Comparison of ENCODE assay signal across 2 cellular contexts in the genomic region with DNA sequence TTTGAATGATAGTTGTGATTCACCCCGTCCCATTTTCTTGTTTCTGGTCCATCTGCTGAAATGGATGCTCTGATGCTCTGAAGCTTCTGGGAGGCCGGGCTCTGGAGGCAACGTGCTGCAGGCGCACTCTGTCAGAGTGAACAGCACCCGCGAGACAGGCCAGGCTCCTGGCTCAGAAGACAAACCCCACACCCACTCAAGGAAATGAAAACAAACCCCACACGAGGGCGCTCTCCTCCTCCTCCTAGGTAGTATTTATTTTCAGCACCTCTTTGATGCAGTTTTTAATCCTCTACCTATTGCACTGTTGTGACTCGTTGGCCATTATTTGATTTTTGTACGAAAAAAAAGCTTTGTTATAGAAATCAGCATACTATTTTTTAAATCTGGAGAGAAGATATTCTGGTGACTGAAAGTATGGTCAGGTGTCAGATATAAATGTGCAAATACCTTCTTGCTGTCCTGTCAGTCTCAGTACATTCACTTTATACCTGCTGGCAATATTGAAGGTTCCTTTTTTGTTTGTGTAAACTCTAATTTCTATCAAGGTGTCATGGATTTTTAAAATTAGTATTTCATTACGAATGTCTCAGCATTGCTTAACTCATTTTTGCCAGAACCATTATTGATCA.
TF ChIP-seq lines count a peak whose summit lies in the region.

No MANE protein-coding gene starts in this region.

TF ChIP-seq in HCT116, 20 proteins besides CTCF, POLR2A, EP300 and RAD21 (continued from another document):
- TF ChIP-seq, protein P1, sequence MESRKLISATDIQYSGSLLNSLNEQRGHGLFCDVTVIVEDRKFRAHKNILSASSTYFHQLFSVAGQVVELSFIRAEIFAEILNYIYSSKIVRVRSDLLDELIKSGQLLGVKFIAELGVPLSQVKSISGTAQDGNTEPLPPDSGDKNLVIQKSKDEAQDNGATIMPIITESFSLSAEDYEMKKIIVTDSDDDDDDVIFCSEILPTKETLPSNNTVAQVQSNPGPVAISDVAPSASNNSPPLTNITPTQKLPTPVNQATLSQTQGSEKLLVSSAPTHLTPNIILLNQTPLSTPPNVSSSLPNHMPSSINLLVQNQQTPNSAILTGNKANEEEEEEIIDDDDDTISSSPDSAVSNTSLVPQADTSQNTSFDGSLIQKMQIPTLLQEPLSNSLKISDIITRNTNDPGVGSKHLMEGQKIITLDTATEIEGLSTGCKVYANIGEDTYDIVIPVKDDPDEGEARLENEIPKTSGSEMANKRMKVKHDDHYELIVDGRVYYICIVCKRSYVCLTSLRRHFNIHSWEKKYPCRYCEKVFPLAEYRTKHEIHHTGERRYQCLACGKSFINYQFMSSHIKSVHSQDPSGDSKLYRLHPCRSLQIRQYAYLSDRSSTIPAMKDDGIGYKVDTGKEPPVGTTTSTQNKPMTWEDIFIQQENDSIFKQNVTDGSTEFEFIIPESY (IDR thresholded peaks at IDR 0.05; ENCODE audit: extremely low read depth, insufficient replicate concordance, low read length), result no peak
- TF ChIP-seq, protein P2, sequence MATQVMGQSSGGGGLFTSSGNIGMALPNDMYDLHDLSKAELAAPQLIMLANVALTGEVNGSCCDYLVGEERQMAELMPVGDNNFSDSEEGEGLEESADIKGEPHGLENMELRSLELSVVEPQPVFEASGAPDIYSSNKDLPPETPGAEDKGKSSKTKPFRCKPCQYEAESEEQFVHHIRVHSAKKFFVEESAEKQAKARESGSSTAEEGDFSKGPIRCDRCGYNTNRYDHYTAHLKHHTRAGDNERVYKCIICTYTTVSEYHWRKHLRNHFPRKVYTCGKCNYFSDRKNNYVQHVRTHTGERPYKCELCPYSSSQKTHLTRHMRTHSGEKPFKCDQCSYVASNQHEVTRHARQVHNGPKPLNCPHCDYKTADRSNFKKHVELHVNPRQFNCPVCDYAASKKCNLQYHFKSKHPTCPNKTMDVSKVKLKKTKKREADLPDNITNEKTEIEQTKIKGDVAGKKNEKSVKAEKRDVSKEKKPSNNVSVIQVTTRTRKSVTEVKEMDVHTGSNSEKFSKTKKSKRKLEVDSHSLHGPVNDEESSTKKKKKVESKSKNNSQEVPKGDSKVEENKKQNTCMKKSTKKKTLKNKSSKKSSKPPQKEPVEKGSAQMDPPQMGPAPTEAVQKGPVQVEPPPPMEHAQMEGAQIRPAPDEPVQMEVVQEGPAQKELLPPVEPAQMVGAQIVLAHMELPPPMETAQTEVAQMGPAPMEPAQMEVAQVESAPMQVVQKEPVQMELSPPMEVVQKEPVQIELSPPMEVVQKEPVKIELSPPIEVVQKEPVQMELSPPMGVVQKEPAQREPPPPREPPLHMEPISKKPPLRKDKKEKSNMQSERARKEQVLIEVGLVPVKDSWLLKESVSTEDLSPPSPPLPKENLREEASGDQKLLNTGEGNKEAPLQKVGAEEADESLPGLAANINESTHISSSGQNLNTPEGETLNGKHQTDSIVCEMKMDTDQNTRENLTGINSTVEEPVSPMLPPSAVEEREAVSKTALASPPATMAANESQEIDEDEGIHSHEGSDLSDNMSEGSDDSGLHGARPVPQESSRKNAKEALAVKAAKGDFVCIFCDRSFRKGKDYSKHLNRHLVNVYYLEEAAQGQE (IDR thresholded peaks at IDR 0.05; ENCODE audit: low read depth), result no peak
- TF ChIP-seq CBX3 (IDR thresholded peaks at IDR 0.05; ENCODE audit: low read depth) (no peak), POLR2AphosphoS5 (IDR thresholded peaks at IDR 0.05; ENCODE audit: low read depth, low read length) (no peak), EZH2 (IDR thresholded peaks at IDR 0.05) (no peak), SIN3A (IDR thresholded peaks at IDR 0.05; ENCODE audit: low read depth) (no peak), SP1 (IDR thresholded peaks at IDR 0.05; ENCODE audit: low read depth) (no peak), CEBPB (IDR thresholded peaks at IDR 0.05; ENCODE audit: low read depth) (no peak), EZH2phosphoT487 (IDR thresholded peaks at IDR 0.05; ENCODE audit: borderline replicate concordance) (no peak)
- TF ChIP-seq, protein P3, sequence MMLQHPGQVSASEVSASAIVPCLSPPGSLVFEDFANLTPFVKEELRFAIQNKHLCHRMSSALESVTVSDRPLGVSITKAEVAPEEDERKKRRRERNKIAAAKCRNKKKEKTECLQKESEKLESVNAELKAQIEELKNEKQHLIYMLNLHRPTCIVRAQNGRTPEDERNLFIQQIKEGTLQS (IDR thresholded peaks at IDR 0.05), result no peak
TF ChIP-seq in HCT116: peak in this region for 0.

TF ChIP-seq in SK-N-SH treated with all-trans-retinoic acid at 6 μM for 48 hours, 23 proteins besides CTCF, POLR2A, EP300 and RAD21 (continued from another document):
- TF ChIP-seq ZFP30 (CRISPR knock-in tag; IDR thresholded peaks at IDR 0.05) (no peak), ZFP3 (CRISPR knock-in tag; IDR thresholded peaks at IDR 0.05) (no peak)
- TF ChIP-seq, protein P4, sequence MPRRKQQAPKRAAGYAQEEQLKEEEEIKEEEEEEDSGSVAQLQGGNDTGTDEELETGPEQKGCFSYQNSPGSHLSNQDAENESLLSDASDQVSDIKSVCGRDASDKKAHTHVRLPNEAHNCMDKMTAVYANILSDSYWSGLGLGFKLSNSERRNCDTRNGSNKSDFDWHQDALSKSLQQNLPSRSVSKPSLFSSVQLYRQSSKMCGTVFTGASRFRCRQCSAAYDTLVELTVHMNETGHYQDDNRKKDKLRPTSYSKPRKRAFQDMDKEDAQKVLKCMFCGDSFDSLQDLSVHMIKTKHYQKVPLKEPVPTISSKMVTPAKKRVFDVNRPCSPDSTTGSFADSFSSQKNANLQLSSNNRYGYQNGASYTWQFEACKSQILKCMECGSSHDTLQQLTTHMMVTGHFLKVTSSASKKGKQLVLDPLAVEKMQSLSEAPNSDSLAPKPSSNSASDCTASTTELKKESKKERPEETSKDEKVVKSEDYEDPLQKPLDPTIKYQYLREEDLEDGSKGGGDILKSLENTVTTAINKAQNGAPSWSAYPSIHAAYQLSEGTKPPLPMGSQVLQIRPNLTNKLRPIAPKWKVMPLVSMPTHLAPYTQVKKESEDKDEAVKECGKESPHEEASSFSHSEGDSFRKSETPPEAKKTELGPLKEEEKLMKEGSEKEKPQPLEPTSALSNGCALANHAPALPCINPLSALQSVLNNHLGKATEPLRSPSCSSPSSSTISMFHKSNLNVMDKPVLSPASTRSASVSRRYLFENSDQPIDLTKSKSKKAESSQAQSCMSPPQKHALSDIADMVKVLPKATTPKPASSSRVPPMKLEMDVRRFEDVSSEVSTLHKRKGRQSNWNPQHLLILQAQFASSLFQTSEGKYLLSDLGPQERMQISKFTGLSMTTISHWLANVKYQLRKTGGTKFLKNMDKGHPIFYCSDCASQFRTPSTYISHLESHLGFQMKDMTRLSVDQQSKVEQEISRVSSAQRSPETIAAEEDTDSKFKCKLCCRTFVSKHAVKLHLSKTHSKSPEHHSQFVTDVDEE (CRISPR knock-in tag; IDR thresholded peaks at IDR 0.05), result no peak
- TF ChIP-seq, protein P5, sequence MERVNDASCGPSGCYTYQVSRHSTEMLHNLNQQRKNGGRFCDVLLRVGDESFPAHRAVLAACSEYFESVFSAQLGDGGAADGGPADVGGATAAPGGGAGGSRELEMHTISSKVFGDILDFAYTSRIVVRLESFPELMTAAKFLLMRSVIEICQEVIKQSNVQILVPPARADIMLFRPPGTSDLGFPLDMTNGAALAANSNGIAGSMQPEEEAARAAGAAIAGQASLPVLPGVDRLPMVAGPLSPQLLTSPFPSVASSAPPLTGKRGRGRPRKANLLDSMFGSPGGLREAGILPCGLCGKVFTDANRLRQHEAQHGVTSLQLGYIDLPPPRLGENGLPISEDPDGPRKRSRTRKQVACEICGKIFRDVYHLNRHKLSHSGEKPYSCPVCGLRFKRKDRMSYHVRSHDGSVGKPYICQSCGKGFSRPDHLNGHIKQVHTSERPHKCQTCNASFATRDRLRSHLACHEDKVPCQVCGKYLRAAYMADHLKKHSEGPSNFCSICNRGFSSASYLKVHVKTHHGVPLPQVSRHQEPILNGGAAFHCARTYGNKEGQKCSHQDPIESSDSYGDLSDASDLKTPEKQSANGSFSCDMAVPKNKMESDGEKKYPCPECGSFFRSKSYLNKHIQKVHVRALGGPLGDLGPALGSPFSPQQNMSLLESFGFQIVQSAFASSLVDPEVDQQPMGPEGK (CRISPR knock-in tag; IDR thresholded peaks at IDR 0.05; ENCODE audit: borderline replicate concordance), result no peak
